ENCODE assay signal across 23 cellular contexts in genomic region chr1:99198377-99198776, GRCh38.
"Had no signal": no experiment of that assay in that cellular context is flagged by ENCODE, and none has a peak within 500 bp of the region (broad histone marks: within the 10 kb centered on the region; RNA-seq: fewer than 3 reads in every experiment).

No MANE protein-coding gene starts in this region.

- H2AFZ ChIP-seq: neural progenitor cell, parathyroid adenoma had no signal

- FAIRE-seq: small intestine, urothelium cell line had no signal

- H3K27me3 ChIP-seq: neural progenitor cell, ovary, right lobe of liver, sigmoid colon, stomach, thyroid gland, tibial nerve, upper lobe of left lung, vagina had no signal

- H3K9ac ChIP-seq: neural progenitor cell, parathyroid adenoma had no signal

- H3K4me3 ChIP-seq: neural progenitor cell, ovary, psoas muscle, right lobe of liver, sigmoid colon, stomach, thoracic aorta, thyroid gland, tibial nerve, upper lobe of left lung, vagina had no signal

- H3K36me3 ChIP-seq: neural progenitor cell, ovary, right lobe of liver, sigmoid colon, stomach, thoracic aorta, thyroid gland, tibial nerve, upper lobe of left lung, vagina had no signal

- H3K4me1 ChIP-seq: neural progenitor cell, parathyroid adenoma, psoas muscle, right lobe of liver, sigmoid colon, stomach, thyroid gland, tibial nerve, upper lobe of left lung, vagina had no signal

- H3K4me2 ChIP-seq: neural progenitor cell had no signal

- H3K27ac ChIP-seq: neural progenitor cell, ovary, parathyroid adenoma, psoas muscle, right lobe of liver, sigmoid colon, stomach, thoracic aorta, thyroid gland, tibial nerve, upper lobe of left lung, vagina had no signal

- H3K79me2 ChIP-seq: parathyroid adenoma had no signal

- H3K9me3 ChIP-seq: ovary, psoas muscle, right lobe of liver, sigmoid colon, stomach, thoracic aorta, thyroid gland, tibial nerve, upper lobe of left lung, vagina had no signal

- DNase-seq: occipital lobe; ovary; posterior cingulate gyrus; psoas muscle; right cardiac atrium; right lobe of liver; sigmoid colon; small intestine; stimulated activated CD4-positive, alpha-beta T cell treated with anti-CD3 and anti-CD28 coated beads, Interleukin-15, amount 100 ng/mL, for 24 hours; stimulated activated CD4-positive, alpha-beta T cell treated with anti-CD3 and anti-CD28 coated beads, Interleukin-2, amount 100 ng/mL, for 24 hours; stimulated activated CD4-positive, alpha-beta T cell treated with anti-CD3 and anti-CD28 coated beads, Interleukin-2, amount 100 ng/mL, for 48 hours; stimulated activated CD4-positive, alpha-beta T cell treated with anti-CD3 and anti-CD28 coated beads, Interleukin-4, amount 100 ng/mL, for 24 hours; stimulated activated naive B cell treated with anti-CD40 and anti-IgM and Interleukin-4, amounts not matched to agents 10 μg/mL and 1 μg/mL and 100 μg/mL, for 72 hours; stimulated activated naive CD4-positive, alpha-beta T cell treated with Interleukin-2 at 50 U/mL for 16 hours; stomach; thyroid gland; upper lobe of left lung had no signal
